In the genomic region with DNA sequence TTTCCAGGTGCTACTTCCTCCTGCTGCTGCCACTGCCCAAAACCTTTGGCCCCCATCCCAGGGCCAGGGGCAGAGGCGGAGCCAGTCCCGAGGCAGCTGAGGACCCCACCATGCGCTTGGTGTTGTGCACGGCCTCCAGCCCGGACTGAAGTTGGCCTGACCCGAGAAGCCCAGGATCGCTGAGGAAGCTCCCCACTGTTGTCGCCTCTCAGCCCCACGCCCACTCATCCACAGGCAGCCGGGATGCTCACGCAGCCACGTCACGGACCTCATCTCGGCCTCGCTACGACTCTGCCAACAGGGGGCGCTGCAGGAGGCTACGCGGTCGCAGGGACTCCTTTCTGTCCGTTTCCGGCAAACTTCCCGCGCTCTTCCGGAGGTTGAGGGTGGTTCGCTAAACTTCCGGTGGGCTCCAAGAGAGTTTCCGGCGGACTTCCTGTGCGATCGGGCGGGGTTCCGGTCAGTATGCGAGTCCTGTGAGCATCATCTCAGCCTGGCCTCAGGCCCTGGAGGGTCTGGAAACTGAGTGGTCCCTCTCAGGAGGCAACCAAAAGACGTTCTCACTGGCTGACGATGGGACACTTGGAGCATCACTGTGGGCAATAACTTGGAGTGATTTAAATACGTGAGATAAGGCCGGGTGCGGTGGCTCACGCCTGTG, we compare ENCODE assay signal across 1 cellular context.
TF ChIP-seq lines count a peak whose summit lies in the region.

No MANE protein-coding gene starts in this region.

TF ChIP-seq in endothelial cell of umbilical vein, 7 proteins besides CTCF, POLR2A, EP300 and RAD21:
- TF ChIP-seq POLR2AphosphoS5 (IDR thresholded peaks at IDR 0.05; ENCODE audit: insufficient read depth, low read depth, low read length) (peak; percentile 62), GATA2 (IDR thresholded peaks at IDR 0.05; ENCODE audit: insufficient read depth, insufficient read length, low read depth, low read length) (no peak), EZH2 (IDR thresholded peaks at IDR 0.05; ENCODE audit: borderline replicate concordance, low read depth, low read length, severe bottlenecking) (no peak), JUN (IDR thresholded peaks at IDR 0.05; ENCODE audit: borderline replicate concordance, insufficient read depth, insufficient read length, low read depth) (no peak)
